Comparison of ENCODE assay signal across 16 cellular contexts in genomic region chr6:110446405-110446804, GRCh38. TPM values are rescaled to one million over a fixed set of nuclear protein-coding genes. Genes with fewer than 3 reads are reported as not detected.
DNase-seq lines count a peak whose midpoint lies in the region; ATAC-seq and TF ChIP-seq lines count a peak whose summit lies in the region.
"Had no signal": no experiment of that assay in that cellular context is flagged by ENCODE, and none has a peak within 500 bp of the region (broad histone marks: within the 10 kb centered on the region; RNA-seq: fewer than 3 reads in every experiment).

No MANE protein-coding gene starts in this region.

- H3K4me3 Mint-ChIP-seq in chondrocyte (ENCODE audit: unreplicated experiment) = no peak overlapping the region
- H3K4me3 Mint-ChIP-seq: B cell; CD4-positive, alpha-beta memory T cell; H9 had no signal

- H4K20me1 ChIP-seq in Loucy (ENCODE audit: insufficient read depth, low read length, poor library complexity, severe bottlenecking) = no peaks in the 10 kb centered on the region

- H3K9me2 ChIP-seq in Loucy (replicated peaks; ENCODE audit: low read depth, low read length) = no peaks in the 10 kb centered on the region

- H3K9ac ChIP-seq in Loucy (ENCODE audit: low read depth, low read length, poor library complexity, severe bottlenecking) = peak overlapping the region; percentile 43
- H3K9ac ChIP-seq: KMS-11 had no signal

- H3K9me3 Mint-ChIP-seq in chondrocyte (ENCODE audit: low read depth) = no peaks in the 10 kb centered on the region
- H3K9me3 Mint-ChIP-seq: CD4-positive, alpha-beta memory T cell; H9 had no signal

- H3K9me3 ChIP-seq in Loucy (ENCODE audit: insufficient read depth, low read depth, low read length) (no peaks in the 10 kb centered on the region), RWPE2 (ENCODE audit: severe bottlenecking) (no peaks in the 10 kb centered on the region)

- H3K36me3 Mint-ChIP-seq in chondrocyte (ENCODE audit: low read depth) = no peaks in the 10 kb centered on the region
- H3K36me3 Mint-ChIP-seq: CD4-positive, alpha-beta memory T cell had no signal

- peak overlapping the region; percentile 17 for H3K4me2 ChIP-seq in Loucy (ENCODE audit: low read depth, low read length, poor library complexity, severe bottlenecking)
- H3K4me2 ChIP-seq: KMS-11 had no signal

- peaks cover 22% of the 10 kb centered on the region for H3K27me3 Mint-ChIP-seq in chondrocyte (ENCODE audit: low read depth)

- H3F3A ChIP-seq in Loucy (ENCODE audit: low read depth) = no peaks in the 10 kb centered on the region

- no peaks in the 10 kb centered on the region for H3K27me3 ChIP-seq in Loucy (ENCODE audit: insufficient read depth, low read length, poor library complexity, severe bottlenecking)
- no peaks in the 10 kb centered on the region for H3K27me3 ChIP-seq in RWPE2 (ENCODE audit: insufficient read depth, poor library complexity, severe bottlenecking)

- H3K27ac ChIP-seq in RWPE2 (ENCODE audit: poor library complexity, severe bottlenecking) = no peak overlapping the region
- H3K27ac ChIP-seq: KMS-11 had no signal

- H2AFZ ChIP-seq in Loucy (ENCODE audit: low read length) = peak overlapping the region; percentile 68

- no peaks in the 10 kb centered on the region for H3K4me1 Mint-ChIP-seq in chondrocyte (ENCODE audit: low read depth)
- H3K4me1 Mint-ChIP-seq: B cell; CD4-positive, alpha-beta memory T cell; H9 had no signal

- H3K4me1 ChIP-seq in Loucy (ENCODE audit: insufficient read depth, low read length, poor library complexity, severe bottlenecking) (peaks cover 37% of the 10 kb centered on the region), RWPE2 (ENCODE audit: insufficient read depth, poor library complexity, severe bottlenecking) (peaks cover 11% of the 10 kb centered on the region)

- no peaks in the 10 kb centered on the region for H3K36me3 ChIP-seq in Loucy (ENCODE audit: insufficient read depth, low read length)
- no peaks in the 10 kb centered on the region for H3K36me3 ChIP-seq in RWPE2 (ENCODE audit: low read depth)

- no peak overlapping the region for H3K27ac Mint-ChIP-seq in chondrocyte (ENCODE audit: unreplicated experiment)
- H3K27ac Mint-ChIP-seq: B cell; CD4-positive, alpha-beta memory T cell; H9 had no signal

- peak; percentile 82 for ATAC-seq in RWPE2 (ENCODE audit: low read depth)

- H3K79me2 ChIP-seq in Loucy (ENCODE audit: insufficient read depth, low read length) = no peaks in the 10 kb centered on the region

- TF ChIP-seq CTCF in Loucy (conservative IDR thresholded peaks at IDR 0.05; ENCODE audit: low read length) = no peak
- TF ChIP-seq CTCF in RWPE2 (IDR thresholded peaks at IDR 0.05; ENCODE audit: poor library complexity, severe bottlenecking) = no peak
- TF ChIP-seq CTCF in chondrocyte (IDR thresholded peaks at IDR 0.05) = no peak

- DNase-seq in SHP77 (lab: John Stamatoyannopoulos, UW) (peak; percentile 1 to 6), SHP77 treated with DMSO at 0.1 percent for 48 hours (lab: John Stamatoyannopoulos, UW) (no peak), RWPE2 (ENCODE audit: low spot score) (no peak), kidney tubule cell (ENCODE audit: low spot score) (peak; percentile 1), chondrocyte (ENCODE audit: low spot score) (no peak), NCI-H2196 treated with DMSO at 0.1 percent for 48 hours (lab: John Stamatoyannopoulos, UW; ENCODE audit: unreplicated experiment) (no peak), C1 segment of cervical spinal cord (lab: John Stamatoyannopoulos, UW) (no peak)
- DNase-seq: ACHN; CD4-positive, alpha-beta memory T cell; EL; H9; NCI-H510A treated with DMSO at 0.1 percent for 48 hours; Right ventricle myocardium superior had no signal

- H3K4me3 ChIP-seq in Loucy (ENCODE audit: low read length, poor library complexity, severe bottlenecking) (no peak overlapping the region), RWPE2 (ENCODE audit: severe bottlenecking) (no peak overlapping the region)

RNA-seq across cellular contexts. Expression of gene SLC22A16, which starts 30.0 kb away (rescaled TPM):
- total RNA-seq in chondrocyte = not detected in 3 replicates
- total RNA-seq: B cell; CD4-positive, alpha-beta memory T cell; H9; Right ventricle myocardium superior had no signal

RNA-seq across cellular contexts. Expression of gene DDO, which starts 31.0 kb away (rescaled TPM):
- total RNA-seq in chondrocyte = not detected in 3 replicates
- total RNA-seq: B cell; CD4-positive, alpha-beta memory T cell; H9 had no signal

Comparison
In these comparisons a context has a peak if more than half of its experiments do, and no peak if none do; other contexts are left out.
1. DNase-seq: peak in SHP77 (2 of 2) and kidney tubule cell (single experiment); none in SHP77 treated with DMSO at 0.1 percent for 48 hours (single experiment), RWPE2 (single experiment), chondrocyte (single experiment), NCI-H2196 treated with DMSO at 0.1 percent for 48 hours (single experiment) and C1 segment of cervical spinal cord (0 of 14).